Comparison of ENCODE assay signal across 18 cellular contexts in the genomic region with DNA sequence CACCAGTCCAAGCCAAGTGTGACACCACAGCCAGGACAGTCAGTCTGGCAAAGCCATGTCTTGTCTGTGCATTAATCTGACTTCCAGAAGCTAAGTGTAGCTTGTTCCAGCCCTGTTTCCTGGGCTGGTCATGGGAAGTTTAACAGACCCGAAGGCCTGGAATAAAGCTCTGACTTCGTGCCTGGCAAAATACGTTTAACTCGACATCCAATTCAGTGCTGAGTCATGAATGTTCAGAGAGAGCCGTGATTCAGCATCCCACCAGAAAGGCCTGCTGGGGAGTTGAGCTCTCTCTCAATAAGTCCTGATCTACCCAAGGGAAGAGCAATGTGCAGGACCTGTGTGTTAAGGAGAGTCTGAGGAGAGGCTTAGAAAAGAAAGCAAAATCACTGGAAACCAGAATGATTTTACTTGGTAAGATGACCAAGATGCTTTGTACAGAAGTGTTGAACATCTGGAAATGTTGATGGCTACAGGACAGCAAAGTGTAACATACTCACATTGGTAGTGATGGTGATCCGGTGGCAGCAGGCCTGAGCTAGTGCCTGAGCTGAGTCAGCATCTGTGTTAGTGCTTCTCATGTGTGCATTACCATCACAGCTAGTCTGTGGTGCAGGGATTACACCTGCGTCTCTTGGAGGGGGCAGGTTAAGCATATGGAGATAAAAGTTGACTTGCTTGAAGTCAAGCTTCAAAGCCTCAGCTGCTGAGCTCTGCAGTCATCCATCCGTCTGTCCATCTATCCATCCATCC.
DNase-seq lines count a peak whose midpoint lies in the region; ATAC-seq, FAIRE-seq and TF ChIP-seq lines count a peak whose summit lies in the region.
"Had no signal": no experiment of that assay in that cellular context is flagged by ENCODE, and none has a peak within 500 bp of the region (broad histone marks: within the 10 kb centered on the region; RNA-seq: fewer than 3 reads in every experiment).

No MANE protein-coding gene starts in this region.

- no peaks in the 10 kb centered on the region for H3K36me3 ChIP-seq in GM23338 (ENCODE audit: insufficient read depth)
- no peaks in the 10 kb centered on the region for H3K36me3 ChIP-seq in MG63
- no peaks in the 10 kb centered on the region for H3K36me3 ChIP-seq in bronchial epithelial cell (ENCODE audit: control insufficient read depth, insufficient read depth, low read length)
- H3K36me3 ChIP-seq: HAP-1, SJCRH30 had no signal

- H3K4me1 Mint-ChIP-seq in GM23338 (no peaks in the 10 kb centered on the region), progenitor cell of endocrine pancreas (ENCODE audit: low read depth) (no peaks in the 10 kb centered on the region)

- no peaks in the 10 kb centered on the region for H3K9me3 ChIP-seq in MG63
- H3K9me3 ChIP-seq: HAP-1, SJCRH30 had no signal

- H3K9me3 Mint-ChIP-seq in GM23338 (no peaks in the 10 kb centered on the region), progenitor cell of endocrine pancreas (ENCODE audit: low read depth) (no peaks in the 10 kb centered on the region)

- no peak overlapping the region for H3K4me2 ChIP-seq in GM23338
- H3K4me2 ChIP-seq: PC-9 had no signal

- no peak overlapping the region for H3K27ac Mint-ChIP-seq in GM23338
- peak overlapping the region; percentile 2 for H3K27ac Mint-ChIP-seq in progenitor cell of endocrine pancreas

- no peak overlapping the region for H3K27ac ChIP-seq in GM23338 (ENCODE audit: low read depth)
- H3K27ac ChIP-seq: HL-60, PC-9, SJCRH30 had no signal

- H3K27me3 Mint-ChIP-seq in GM23338 (ENCODE audit: insufficient read depth, low read depth, poor library complexity) (peaks cover 3% of the 10 kb centered on the region), progenitor cell of endocrine pancreas (peaks cover 11% of the 10 kb centered on the region)

- no peaks in the 10 kb centered on the region for H4K20me1 ChIP-seq in GM23338 (replicated peaks; ENCODE audit: insufficient read depth)

- no peak for TF ChIP-seq CTCF in GM23338 (conservative IDR thresholded peaks at IDR 0.05; ENCODE audit: low read depth in 2 of 2)
- no peak for TF ChIP-seq CTCF in bronchial epithelial cell (IDR thresholded peaks at IDR 0.05; ENCODE audit: insufficient read depth, low read length, severe bottlenecking)
- no peak for TF ChIP-seq CTCF in progenitor cell of endocrine pancreas (IDR thresholded peaks at IDR 0.05; ENCODE audit: unreplicated experiment)
- TF ChIP-seq CTCF in GM20000 (IDR thresholded peaks at IDR 0.05; ENCODE audit: extremely low read depth, missing control alignments) = no peak
- TF ChIP-seq CTCF in GM10266 (IDR thresholded peaks at IDR 0.05; ENCODE audit: control insufficient read depth, insufficient read depth, low read depth, missing control alignments) = no peak

- H3K27me3 ChIP-seq in GM23338 (ENCODE audit: insufficient read depth) = no peaks in the 10 kb centered on the region
- no peaks in the 10 kb centered on the region for H3K27me3 ChIP-seq in MG63
- no peaks in the 10 kb centered on the region for H3K27me3 ChIP-seq in bronchial epithelial cell (ENCODE audit: control insufficient read depth, insufficient read depth, low read length)
- H3K27me3 ChIP-seq: SJCRH30 had no signal

- no peak for ATAC-seq in GM23338
- ATAC-seq in GM19467 (IDR thresholded peaks at IDR 0.05; ENCODE audit: unreplicated experiment) = no peak

- FAIRE-seq in bronchial epithelial cell (lab: Jason Lieb, UNC) = peak; percentile 36
- FAIRE-seq: D721Med, HTR-8/SVneo had no signal

- H3K4me3 Mint-ChIP-seq in GM23338 (no peak overlapping the region), progenitor cell of endocrine pancreas (ENCODE audit: low read depth) (no peak overlapping the region)

- no peaks in the 10 kb centered on the region for H3K9me2 ChIP-seq in GM23338 (ENCODE audit: insufficient read depth)

- no peaks in the 10 kb centered on the region for H3K79me2 ChIP-seq in GM23338 (replicated peaks; ENCODE audit: insufficient read depth)

- no peaks in the 10 kb centered on the region for H3K36me3 Mint-ChIP-seq in GM23338 (ENCODE audit: low read depth)
- H3K36me3 Mint-ChIP-seq in progenitor cell of endocrine pancreas (ENCODE audit: insufficient read depth) = no peaks in the 10 kb centered on the region

- peak overlapping the region; percentile 18; the same call in 1 of the 2 replicates for H2AFZ ChIP-seq in GM23338
- H2AFZ ChIP-seq: PC-9 had no signal

- DNase-seq in GM23338 (ENCODE audit: low spot score) (no peak), MG63 (peak; percentile 74), bronchial epithelial cell (ENCODE audit: low read depth) (no peak), progenitor cell of endocrine pancreas (ENCODE audit: low spot score, unreplicated experiment) (no peak), GM20000 (ENCODE audit: low spot score) (no peak), GM10266 (ENCODE audit: extremely low spot score) (no peak)
- DNase-seq: C1 segment of cervical spinal cord, NCI-H1436 treated with DMSO at 0.1 percent for 48 hours, NCI-H2029, NCI-H345, NCI-H526, PC-9, SJCRH30 had no signal

- H3K4me3 ChIP-seq in GM23338 (no peak overlapping the region), MG63 (no peak overlapping the region), bronchial epithelial cell (ENCODE audit: low read depth, low read length) (no peak overlapping the region)
- H3K4me3 ChIP-seq: HAP-1, PC-9, SJCRH30 had no signal

- no peaks in the 10 kb centered on the region for H3K4me1 ChIP-seq in GM23338 (ENCODE audit: insufficient read depth)
- H3K4me1 ChIP-seq: HAP-1, SJCRH30 had no signal

- H3F3A ChIP-seq in GM23338 (replicated peaks; ENCODE audit: low read depth) = no peaks in the 10 kb centered on the region

TF ChIP-seq in GM23338, 12 proteins besides CTCF, POLR2A, EP300 and RAD21 (continues in another document):
- TF ChIP-seq CREB1 (CRISPR knock-in tag; IDR thresholded peaks at IDR 0.05; ENCODE audit: low read depth) (no peak), POLR2AphosphoS5 (IDR thresholded peaks at IDR 0.05; ENCODE audit: low read depth) (no peak), EZH2 (IDR thresholded peaks at IDR 0.05; ENCODE audit: low read depth, unreplicated experiment) (no peak), ZNF331 (CRISPR knock-in tag; IDR thresholded peaks at IDR 0.05; ENCODE audit: low read depth) (no peak)
- TF ChIP-seq, protein P1, sequence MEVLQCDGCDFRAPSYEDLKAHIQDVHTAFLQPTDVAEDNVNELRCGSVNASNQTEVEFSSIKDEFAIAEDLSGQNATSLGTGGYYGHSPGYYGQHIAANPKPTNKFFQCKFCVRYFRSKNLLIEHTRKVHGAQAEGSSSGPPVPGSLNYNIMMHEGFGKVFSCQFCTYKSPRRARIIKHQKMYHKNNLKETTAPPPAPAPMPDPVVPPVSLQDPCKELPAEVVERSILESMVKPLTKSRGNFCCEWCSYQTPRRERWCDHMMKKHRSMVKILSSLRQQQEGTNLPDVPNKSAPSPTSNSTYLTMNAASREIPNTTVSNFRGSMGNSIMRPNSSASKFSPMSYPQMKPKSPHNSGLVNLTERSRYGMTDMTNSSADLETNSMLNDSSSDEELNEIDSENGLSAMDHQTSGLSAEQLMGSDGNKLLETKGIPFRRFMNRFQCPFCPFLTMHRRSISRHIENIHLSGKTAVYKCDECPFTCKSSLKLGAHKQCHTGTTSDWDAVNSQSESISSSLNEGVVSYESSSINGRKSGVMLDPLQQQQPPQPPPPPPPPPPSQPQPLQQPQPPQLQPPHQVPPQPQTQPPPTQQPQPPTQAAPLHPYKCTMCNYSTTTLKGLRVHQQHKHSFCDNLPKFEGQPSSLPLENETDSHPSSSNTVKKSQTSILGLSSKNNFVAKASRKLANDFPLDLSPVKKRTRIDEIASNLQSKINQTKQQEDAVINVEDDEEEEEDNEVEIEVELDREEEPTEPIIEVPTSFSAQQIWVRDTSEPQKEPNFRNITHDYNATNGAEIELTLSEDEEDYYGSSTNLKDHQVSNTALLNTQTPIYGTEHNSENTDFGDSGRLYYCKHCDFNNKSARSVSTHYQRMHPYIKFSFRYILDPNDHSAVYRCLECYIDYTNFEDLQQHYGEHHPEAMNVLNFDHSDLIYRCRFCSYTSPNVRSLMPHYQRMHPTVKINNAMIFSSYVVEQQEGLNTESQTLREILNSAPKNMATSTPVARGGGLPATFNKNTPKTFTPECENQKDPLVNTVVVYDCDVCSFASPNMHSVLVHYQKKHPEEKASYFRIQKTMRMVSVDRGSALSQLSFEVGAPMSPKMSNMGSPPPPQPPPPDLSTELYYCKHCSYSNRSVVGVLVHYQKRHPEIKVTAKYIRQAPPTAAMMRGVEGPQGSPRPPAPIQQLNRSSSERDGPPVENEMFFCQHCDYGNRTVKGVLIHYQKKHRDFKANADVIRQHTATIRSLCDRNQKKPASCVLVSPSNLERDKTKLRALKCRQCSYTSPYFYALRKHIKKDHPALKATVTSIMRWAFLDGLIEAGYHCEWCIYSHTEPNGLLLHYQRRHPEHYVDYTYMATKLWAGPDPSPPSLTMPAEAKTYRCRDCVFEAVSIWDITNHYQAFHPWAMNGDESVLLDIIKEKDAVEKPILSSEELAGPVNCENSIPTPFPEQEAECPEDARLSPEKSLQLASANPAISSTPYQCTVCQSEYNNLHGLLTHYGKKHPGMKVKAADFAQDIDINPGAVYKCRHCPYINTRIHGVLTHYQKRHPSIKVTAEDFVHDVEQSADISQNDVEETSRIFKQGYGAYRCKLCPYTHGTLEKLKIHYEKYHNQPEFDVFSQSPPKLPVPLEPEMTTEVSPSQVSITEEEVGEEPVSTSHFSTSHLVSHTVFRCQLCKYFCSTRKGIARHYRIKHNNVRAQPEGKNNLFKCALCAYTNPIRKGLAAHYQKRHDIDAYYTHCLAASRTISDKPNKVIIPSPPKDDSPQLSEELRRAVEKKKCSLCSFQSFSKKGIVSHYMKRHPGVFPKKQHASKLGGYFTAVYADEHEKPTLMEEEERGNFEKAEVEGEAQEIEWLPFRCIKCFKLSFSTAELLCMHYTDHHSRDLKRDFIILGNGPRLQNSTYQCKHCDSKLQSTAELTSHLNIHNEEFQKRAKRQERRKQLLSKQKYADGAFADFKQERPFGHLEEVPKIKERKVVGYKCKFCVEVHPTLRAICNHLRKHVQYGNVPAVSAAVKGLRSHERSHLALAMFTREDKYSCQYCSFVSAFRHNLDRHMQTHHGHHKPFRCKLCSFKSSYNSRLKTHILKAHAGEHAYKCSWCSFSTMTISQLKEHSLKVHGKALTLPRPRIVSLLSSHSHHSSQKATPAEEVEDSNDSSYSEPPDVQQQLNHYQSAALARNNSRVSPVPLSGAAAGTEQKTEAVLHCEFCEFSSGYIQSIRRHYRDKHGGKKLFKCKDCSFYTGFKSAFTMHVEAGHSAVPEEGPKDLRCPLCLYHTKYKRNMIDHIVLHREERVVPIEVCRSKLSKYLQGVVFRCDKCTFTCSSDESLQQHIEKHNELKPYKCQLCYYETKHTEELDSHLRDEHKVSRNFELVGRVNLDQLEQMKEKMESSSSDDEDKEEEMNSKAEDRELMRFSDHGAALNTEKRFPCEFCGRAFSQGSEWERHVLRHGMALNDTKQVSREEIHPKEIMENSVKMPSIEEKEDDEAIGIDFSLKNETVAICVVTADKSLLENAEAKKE (CRISPR knock-in tag; IDR thresholded peaks at IDR 0.05) = no peak
